ENCODE assay signal across 1 cellular context in genomic region chr12:122676781-122677180, GRCh38.
A peak's percentile ranks its signal among the peaks of the same experiment; 100 is the strongest.
TF ChIP-seq lines count a peak whose summit lies in the region.

No MANE protein-coding gene starts in this region.

TF ChIP-seq in K562, 482 proteins besides CTCF, POLR2A, EP300 and RAD21:
- peak; percentile 19; the same call in 1 of the 2 replicates for TF ChIP-seq ZBTB33 (CRISPR knock-in tag; IDR thresholded peaks at IDR 0.05)
